23 cellular contexts compared by ENCODE assay signal in the genomic region with DNA sequence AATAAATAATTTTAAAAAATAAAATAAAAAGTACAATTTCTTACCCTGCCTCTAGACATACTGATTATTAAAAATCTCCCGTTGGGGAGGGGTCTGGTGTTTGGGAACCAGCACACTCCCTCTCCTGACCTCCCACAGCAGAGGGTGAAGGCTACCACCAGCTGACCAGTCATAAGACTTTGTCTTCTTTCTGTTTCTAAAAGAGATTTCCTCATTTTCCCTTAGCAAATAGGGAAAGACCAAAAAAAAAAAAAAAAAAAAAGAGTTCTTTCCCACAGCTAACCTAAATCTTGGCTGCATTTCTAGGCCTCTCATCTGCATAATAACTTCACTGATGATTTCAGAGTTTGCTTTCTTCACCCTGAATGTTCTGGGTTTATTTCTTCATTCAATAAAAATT. TPM values are rescaled to one million over a fixed set of nuclear protein-coding genes. Genes with fewer than 3 reads are reported as not detected.
DNase-seq lines count a peak whose midpoint lies in the region; ATAC-seq and TF ChIP-seq lines count a peak whose summit lies in the region.
"Had no signal": no experiment of that assay in that cellular context is flagged by ENCODE, and none has a peak within 500 bp of the region (broad histone marks: within the 10 kb centered on the region; RNA-seq: fewer than 3 reads in every experiment).

No MANE protein-coding gene starts in this region.

- TF ChIP-seq CTCF in H9 (conservative IDR thresholded peaks at IDR 0.05) = no peak

- no CpG with 5 or more reads among the region's 1 CpG for WGBS in H9 (ENCODE audit: extremely low coverage, insufficient read length, low lambda C conversion rate)

- no peak overlapping the region for H3K23ac ChIP-seq in H9 (ENCODE audit: insufficient read length, low read depth, low read length)

- H2BK20ac ChIP-seq in H9 (ENCODE audit: low read depth, low read length, poor library complexity, severe bottlenecking) = no peak overlapping the region

- no peaks in the 10 kb centered on the region for H3K9me3 ChIP-seq in H9 (ENCODE audit: control insufficient read depth, low read depth, low read length)
- H3K9me3 ChIP-seq: Caco-2, gastroesophageal sphincter, neutrophil, SJSA1, thyroid gland had no signal

- H3K14ac ChIP-seq in H9 (ENCODE audit: insufficient read depth, low read length) = no peak overlapping the region

- H3K27me3 ChIP-seq in H9 (ENCODE audit: insufficient read depth, low read length) = no peaks in the 10 kb centered on the region
- H3K27me3 ChIP-seq: SJSA1, thyroid gland had no signal

- H3K27ac Mint-ChIP-seq in H9 = peak overlapping the region in 2 of 3 experiments; percentile 39 to 88; a peak in 2 of 7 replicates
- H3K27ac Mint-ChIP-seq: activated T-helper 1 cell treated with anti-CD3 and anti-CD28 coated beads, Interleukin-12 subunit alpha, Interleukin-12 subunit beta, Interleukin-2, Interleukin-4 antibody, amounts not matched to agents 30 ng/mL and 10 ng/mL and 1 ng/mL, durations not matched to agents 14 hours and 24 hours and 36 hours; stimulated activated memory B cell treated with anti-CD40 and anti-IgM and Interleukin-4, amounts not matched to agents 10 μg/mL and 1 μg/mL and 100 μg/mL, for 72 hours had no signal

- no peak for DNase-seq in H9
- peak; percentile 60 for DNase-seq in SK-MEL-5 (ENCODE audit: low read depth, low spot score)
- peak; percentile 26 for DNase-seq in fibroblast of gingiva (ENCODE audit: low read depth)
- peak; percentile 48 for DNase-seq in renal cortical epithelial cell (ENCODE audit: low read depth)
- no peak for DNase-seq in activated CD4-positive, alpha-beta T cell treated with anti-CD3 and anti-CD28 coated beads for 4 hours
- DNase-seq in globus pallidus (ENCODE audit: low spot score) = no peak
- DNase-seq: Caco-2, EL, erythroblast, GOT3, NCI-H1436, NCI-H774, right cardiac atrium, T-helper 9 cell, thyroid gland had no signal

- no peak overlapping the region for H3K4me2 ChIP-seq in H9 (ENCODE audit: insufficient read depth, insufficient read length, low read length)

- no peak overlapping the region for H4K5ac ChIP-seq in H9 (ENCODE audit: insufficient read length, low read depth, low read length)

- no peak overlapping the region for H2BK120ac ChIP-seq in H9 (ENCODE audit: low read depth, low read length, poor library complexity, severe bottlenecking)

- H3K9me3 Mint-ChIP-seq in H9 = no peaks in the 10 kb centered on the region; a peak in 1 of 5 replicates
- H3K9me3 Mint-ChIP-seq: activated T-helper 1 cell treated with anti-CD3 and anti-CD28 coated beads, Interleukin-12 subunit alpha, Interleukin-12 subunit beta, Interleukin-2, Interleukin-4 antibody, amounts not matched to agents 30 ng/mL and 10 ng/mL and 1 ng/mL, durations not matched to agents 14 hours and 24 hours and 36 hours; stimulated activated memory B cell treated with anti-CD40 and anti-IgM and Interleukin-4, amounts not matched to agents 10 μg/mL and 1 μg/mL and 100 μg/mL, for 72 hours had no signal

- in situ Hi-C loops in SK-MEL-5 (cut with HindIII; ENCODE audit: low pct_unique_long_range_greater_than_20kb, low sequenced_read_pairs) = no loop called here

- H3K56ac ChIP-seq in H9 (ENCODE audit: insufficient read length, low read depth, low read length) = no peak overlapping the region

- H2BK5ac ChIP-seq in H9 (ENCODE audit: insufficient read length, low read length) = no peak overlapping the region

- no peaks in the 10 kb centered on the region for H3K27me3 Mint-ChIP-seq in H9 (ENCODE audit: low read depth)

- no peak overlapping the region for H2AK5ac ChIP-seq in H9 (ENCODE audit: insufficient read length, low read length)

- H3K4me1 Mint-ChIP-seq in H9 = peaks cover 53 to 55% of the 10 kb centered on the region in 2 experiments

- no peak overlapping the region for H2BK12ac ChIP-seq in H9 (ENCODE audit: insufficient read length, low read depth, low read length)

- H3K36me3 Mint-ChIP-seq in H9 (ENCODE audit: insufficient read depth in 1 of 3, low read depth in 3 of 3) = no peaks in the 10 kb centered on the region
- H3K36me3 Mint-ChIP-seq: stimulated activated memory B cell treated with anti-CD40 and anti-IgM and Interleukin-4, amounts not matched to agents 10 μg/mL and 1 μg/mL and 100 μg/mL, for 72 hours had no signal

- H2AFZ ChIP-seq in H9 (ENCODE audit: low read length) = no peak overlapping the region

- no peak overlapping the region for H3K27ac ChIP-seq in H9 (ENCODE audit: insufficient read length, low read depth, low read length)
- H3K27ac ChIP-seq: gastroesophageal sphincter, neutrophil had no signal

- H4K8ac ChIP-seq in H9 (replicated peaks; ENCODE audit: insufficient read length, low read depth, low read length) = no peak overlapping the region

- H3K79me1 ChIP-seq in H9 (ENCODE audit: insufficient read depth, low read depth, low read length, poor library complexity, severe bottlenecking) = no peaks in the 10 kb centered on the region

- H3K79me2 ChIP-seq in H9 (ENCODE audit: insufficient read depth, low read length) = no peaks in the 10 kb centered on the region

- ATAC-seq in HG02885 (IDR thresholded peaks at IDR 0.05; ENCODE audit: poor library complexity, unreplicated experiment) = no peak
- ATAC-seq: activated CD4-positive, CD25-positive, alpha-beta regulatory T cell treated with anti-CD3 and anti-CD28 coated beads, Interleukin-2, amount 50 U/mL, for 24 hours; gastroesophageal sphincter; right cardiac atrium; stimulated activated memory B cell treated with anti-CD40 and anti-IgM and Interleukin-4, amounts not matched to agents 10 μg/mL and 1 μg/mL and 100 μg/mL, for 72 hours had no signal

- H3K4ac ChIP-seq in H9 (ENCODE audit: low read depth, low read length) = no peak overlapping the region

- H3K4me1 ChIP-seq in H9 (ENCODE audit: insufficient read depth, low read length) = peaks cover 20% of the 10 kb centered on the region; the same call in 1 of the 2 replicates

- no peak overlapping the region for H4K91ac ChIP-seq in H9 (ENCODE audit: insufficient read length, low read depth, low read length)

- no peak overlapping the region; a peak in 1 of 5 replicates for H3K4me3 Mint-ChIP-seq in H9
- H3K4me3 Mint-ChIP-seq: activated T-helper 1 cell treated with anti-CD3 and anti-CD28 coated beads, Interleukin-12 subunit alpha, Interleukin-12 subunit beta, Interleukin-2, Interleukin-4 antibody, amounts not matched to agents 30 ng/mL and 10 ng/mL and 1 ng/mL, durations not matched to agents 14 hours and 24 hours and 36 hours; stimulated activated memory B cell treated with anti-CD40 and anti-IgM and Interleukin-4, amounts not matched to agents 10 μg/mL and 1 μg/mL and 100 μg/mL, for 72 hours had no signal

- no peak overlapping the region for H3T11ph ChIP-seq in H9 (ENCODE audit: low read length)

- H3K9ac ChIP-seq in H9 (ENCODE audit: extremely low read depth, insufficient read length, low read length) = no peak overlapping the region

- H3K23me2 ChIP-seq in H9 (ENCODE audit: insufficient read length, low read depth, low read length, poor library complexity, severe bottlenecking) = no peaks in the 10 kb centered on the region

- no peak overlapping the region for H2BK15ac ChIP-seq in H9 (ENCODE audit: low read depth, low read length)

- H3K18ac ChIP-seq in H9 (ENCODE audit: insufficient read length, low read depth, low read length) = no peak overlapping the region

- no peaks in the 10 kb centered on the region for H4K20me1 ChIP-seq in H9 (ENCODE audit: control insufficient read depth, insufficient read depth, insufficient read length)

RNA-seq across cellular contexts. Expression of a gene that starts 30.3 kb away (rescaled TPM):
- total RNA-seq in H9 (2021) (144 and 149 TPM in 2 replicates), renal cortical epithelial cell (50.7 and 66.2 TPM in 2 replicates)
- total RNA-seq in SK-MEL-5 (2014; rRNA removed; shearing (Covaris generic)) = 39.3 and 46.2 TPM in 2 replicates
- 23.9 and 26.8 TPM in 2 replicates for polyA plus RNA-seq in SK-MEL-5 (2015; cell fraction: cytosol; rRNA removed)
- 1,929 and 2,020 TPM in 2 replicates for polyA plus RNA-seq in SK-MEL-5 (2015; cell fraction: nucleus; rRNA removed)

RNA-seq across cellular contexts. Expression of a gene that starts 36.4 kb away (rescaled TPM):
- total RNA-seq in H9 (2021) = 0.68 and 0.77 TPM in 2 replicates
- 9.3 and 10.2 TPM in 2 replicates for total RNA-seq in SK-MEL-5 (2014; rRNA removed; shearing (Covaris generic))
- 8.4 and 9.6 TPM in 2 replicates for polyA plus RNA-seq in SK-MEL-5 (2015; cell fraction: cytosol; rRNA removed)
- polyA plus RNA-seq in SK-MEL-5 (2015; cell fraction: nucleus; rRNA removed) = 6.3 and 20.2 TPM in 2 replicates
- total RNA-seq in renal cortical epithelial cell = 6.8 and 8.0 TPM in 2 replicates

RNA-seq across cellular contexts. Expression of a gene that starts 43.5 kb away (rescaled TPM):
- total RNA-seq in H9 (2021) = not detected in 2 replicates
- total RNA-seq in SK-MEL-5 (2014; rRNA removed; shearing (Covaris generic)) = not detected in 2 replicates
- polyA plus RNA-seq in SK-MEL-5 (2015; cell fraction: cytosol; rRNA removed) = not detected in 2 replicates
- not detected in 2 replicates for polyA plus RNA-seq in SK-MEL-5 (2015; cell fraction: nucleus; rRNA removed)
- total RNA-seq in renal cortical epithelial cell = 0.85 and 6.9 TPM in 2 replicates
- total RNA-seq: activated T-helper 1 cell treated with anti-CD3 and anti-CD28 coated beads, Interleukin-12 subunit alpha, Interleukin-12 subunit beta, Interleukin-2, Interleukin-4 antibody, amounts not matched to agents 30 ng/mL and 10 ng/mL and 1 ng/mL, durations not matched to agents 14 hours and 24 hours and 36 hours; mononuclear cell; right cardiac atrium; SJSA1 had no signal
- polyA plus RNA-seq: right cardiac atrium had no signal

RNA-seq across cellular contexts. Expression of a gene that starts 47.0 kb away (rescaled TPM):
- total RNA-seq in H9 (2021) (158 and 161 TPM in 2 replicates), renal cortical epithelial cell (75.0 and 267 TPM in 2 replicates)
- total RNA-seq in SK-MEL-5 (2014; rRNA removed; shearing (Covaris generic)) = 32.6 and 35.4 TPM in 2 replicates
- polyA plus RNA-seq in SK-MEL-5 (2015; cell fraction: cytosol; rRNA removed) = 185 and 219 TPM in 2 replicates
- polyA plus RNA-seq in SK-MEL-5 (2015; cell fraction: nucleus; rRNA removed) = 61.3 and 71.3 TPM in 2 replicates

RNA-seq across cellular contexts. Expression of a gene that starts 59.8 kb away (rescaled TPM):
- total RNA-seq in H9 (2021) (6.7 and 7.3 TPM in 2 replicates), renal cortical epithelial cell (76.7 and 77.6 TPM in 2 replicates)
- total RNA-seq in SK-MEL-5 (2014; rRNA removed; shearing (Covaris generic)) = 27.0 and 37.4 TPM in 2 replicates
- polyA plus RNA-seq in SK-MEL-5 (2015; cell fraction: cytosol; rRNA removed) = 47.7 and 60.8 TPM in 2 replicates
- polyA plus RNA-seq in SK-MEL-5 (2015; cell fraction: nucleus; rRNA removed) = 14.8 and 20.8 TPM in 2 replicates

Comparison
In these comparisons a context has a peak if more than half of its experiments do, and no peak if none do; other contexts are left out.
1. DNase-seq: peak in SK-MEL-5 (single experiment), fibroblast of gingiva (single experiment) and renal cortical epithelial cell (single experiment); none in H9 (single experiment), activated CD4-positive, alpha-beta T cell treated with anti-CD3 and anti-CD28 coated beads for 4 hours (0 of 2) and globus pallidus (single experiment).